1 cellular context compared by ENCODE assay signal in genomic region chr3:48623851-48624547, GRCh38.
A peak's percentile ranks its signal among the peaks of the same experiment; 100 is the strongest.
TF ChIP-seq lines count a peak whose summit lies in the region.

No MANE protein-coding gene starts in this region.

TF ChIP-seq in HepG2, 621 proteins besides CTCF, POLR2A, EP300 and RAD21 (continued from another document and continues in another):
- TF ChIP-seq HOXA7 (CRISPR knock-in tag; IDR thresholded peaks at IDR 0.05) (no peak), NFAT5 (CRISPR knock-in tag; IDR thresholded peaks at IDR 0.05) (no peak), HNRNPLL (IDR thresholded peaks at IDR 0.05; ENCODE audit: low read depth, low read length, poor library complexity, severe bottlenecking) (no peak), STAG1 (CRISPR knock-in tag; IDR thresholded peaks at IDR 0.05) (0 out of 2 replicates have a peak, but pooled peaks have one; percentile 3), ZNF431 (CRISPR knock-in tag; IDR thresholded peaks at IDR 0.05; ENCODE audit: borderline replicate concordance, low read depth) (peak; percentile 68; the same call in 1 of the 2 replicates), ZNF770 (CRISPR knock-in tag; IDR thresholded peaks at IDR 0.05) (0 out of 2 replicates have a peak, but pooled peaks have one; percentile 11), KDM3A (CRISPR knock-in tag; IDR thresholded peaks at IDR 0.05; ENCODE audit: low read depth) (peak; percentile 19; the same call in 1 of the 2 replicates), ZNF556 (CRISPR knock-in tag; IDR thresholded peaks at IDR 0.05; ENCODE audit: borderline replicate concordance) (0 out of 2 replicates have a peak, but pooled peaks have one; percentile 5), MAX (IDR thresholded peaks at IDR 0.05) (peak; percentile 62; the same call in 1 of the 2 replicates), ERF (CRISPR knock-in tag; IDR thresholded peaks at IDR 0.05) (peak; percentile 81; the same call in 1 of the 2 replicates), MLX (CRISPR knock-in tag; IDR thresholded peaks at IDR 0.05) (peak; percentile 79; the same call in 1 of the 2 replicates), MATR3 (CRISPR knock-in tag; IDR thresholded peaks at IDR 0.05) (no peak), CEBPG (CRISPR knock-in tag; IDR thresholded peaks at IDR 0.05) (peak; percentile 76), NCOA1 (CRISPR knock-in tag; IDR thresholded peaks at IDR 0.05) (0 out of 2 replicates have a peak, but pooled peaks have one; percentile 37), STAT6 (CRISPR knock-in tag; IDR thresholded peaks at IDR 0.05; ENCODE audit: borderline replicate concordance) (0 out of 2 replicates have a peak, but pooled peaks have one; percentile 51), THAP11 (CRISPR knock-in tag; IDR thresholded peaks at IDR 0.05) (peak; percentile 62; the same call in 1 of the 2 replicates), ZNF343 (CRISPR knock-in tag; IDR thresholded peaks at IDR 0.05) (no peak), DPF2 (CRISPR knock-in tag; IDR thresholded peaks at IDR 0.05; ENCODE audit: borderline replicate concordance, low read depth) (peak; percentile 69; the same call in 1 of the 2 replicates), NCOA2 (CRISPR knock-in tag; IDR thresholded peaks at IDR 0.05) (peak; percentile 58; the same call in 1 of the 2 replicates), RARA (CRISPR knock-in tag; IDR thresholded peaks at IDR 0.05) (peak; percentile 55), ZFX (CRISPR knock-in tag; IDR thresholded peaks at IDR 0.05; ENCODE audit: low read depth) (peak; percentile 76), NCOA5 (CRISPR knock-in tag; IDR thresholded peaks at IDR 0.05) (no peak), FOXA3 (CRISPR knock-in tag; IDR thresholded peaks at IDR 0.05) (peak; percentile 69), ZNF33A (CRISPR knock-in tag; IDR thresholded peaks at IDR 0.05; ENCODE audit: borderline replicate concordance) (peak; percentile 53; the same call in 1 of the 2 replicates), NONO (IDR thresholded peaks at IDR 0.05) (no peak), NONO (CRISPR knock-in tag; conservative IDR thresholded peaks at IDR 0.05) (0 out of 2 replicates have a peak, but pooled peaks have one; percentile 37), ZEB1 (IDR thresholded peaks at IDR 0.05; ENCODE audit: insufficient replicate concordance, low read depth) (peak; percentile 71), TBX3 (IDR thresholded peaks at IDR 0.05; ENCODE audit: borderline replicate concordance) (peak; percentile 59; the same call in 1 of the 2 replicates), ZNF317 (CRISPR knock-in tag; IDR thresholded peaks at IDR 0.05) (peak; percentile 44; the same call in 1 of the 2 replicates), TEAD3 (CRISPR knock-in tag; optimal IDR thresholded peaks at IDR 0.05; ENCODE audit: borderline replicate concordance) (peak; percentile 71), HNF4G (IDR thresholded peaks at IDR 0.05; ENCODE audit: borderline replicate concordance, low read depth, low read length) (no peak), HNF4G (CRISPR knock-in tag; IDR thresholded peaks at IDR 0.05; ENCODE audit: borderline replicate concordance, low read depth) (no peak), KDM5B (CRISPR knock-in tag; IDR thresholded peaks at IDR 0.05; ENCODE audit: borderline replicate concordance) (peak; percentile 26; the same call in 1 of the 2 replicates), TFAP4 (IDR thresholded peaks at IDR 0.05; ENCODE audit: borderline replicate concordance, low read depth) (peak; percentile 76), SMC3 (IDR thresholded peaks at IDR 0.05; ENCODE audit: low read length) (no peak), PHF8 (CRISPR knock-in tag; IDR thresholded peaks at IDR 0.05) (peak; percentile 16; the same call in 1 of the 2 replicates), ISX (CRISPR knock-in tag; conservative IDR thresholded peaks at IDR 0.05) (no peak), RBFOX2 (IDR thresholded peaks at IDR 0.05; ENCODE audit: low read depth, low read length) (no peak), CBFB (CRISPR knock-in tag; IDR thresholded peaks at IDR 0.05) (peak; percentile 14; the same call in 1 of the 2 replicates), GATAD1 (CRISPR knock-in tag; IDR thresholded peaks at IDR 0.05) (peak; percentile 54), ZFP37 (CRISPR knock-in tag; IDR thresholded peaks at IDR 0.05; ENCODE audit: borderline replicate concordance) (no peak), MEIS1 (CRISPR knock-in tag; IDR thresholded peaks at IDR 0.05; ENCODE audit: borderline replicate concordance) (peak; percentile 38), MIXL1 (CRISPR knock-in tag; IDR thresholded peaks at IDR 0.05) (peak; percentile 59; the same call in 1 of the 2 replicates), NR2C2 (CRISPR knock-in tag; IDR thresholded peaks at IDR 0.05; ENCODE audit: borderline replicate concordance) (peak; percentile 87), ZGPAT (CRISPR knock-in tag; IDR thresholded peaks at IDR 0.05) (peak; percentile 29; the same call in 1 of the 2 replicates), FOXP1 (IDR thresholded peaks at IDR 0.05) (no peak), FOXP1 (CRISPR knock-in tag; IDR thresholded peaks at IDR 0.05) (peak; percentile 79), ZNF414 (CRISPR knock-in tag; IDR thresholded peaks at IDR 0.05) (no peak)
